16 cellular contexts compared by ENCODE assay signal in the genomic region with DNA sequence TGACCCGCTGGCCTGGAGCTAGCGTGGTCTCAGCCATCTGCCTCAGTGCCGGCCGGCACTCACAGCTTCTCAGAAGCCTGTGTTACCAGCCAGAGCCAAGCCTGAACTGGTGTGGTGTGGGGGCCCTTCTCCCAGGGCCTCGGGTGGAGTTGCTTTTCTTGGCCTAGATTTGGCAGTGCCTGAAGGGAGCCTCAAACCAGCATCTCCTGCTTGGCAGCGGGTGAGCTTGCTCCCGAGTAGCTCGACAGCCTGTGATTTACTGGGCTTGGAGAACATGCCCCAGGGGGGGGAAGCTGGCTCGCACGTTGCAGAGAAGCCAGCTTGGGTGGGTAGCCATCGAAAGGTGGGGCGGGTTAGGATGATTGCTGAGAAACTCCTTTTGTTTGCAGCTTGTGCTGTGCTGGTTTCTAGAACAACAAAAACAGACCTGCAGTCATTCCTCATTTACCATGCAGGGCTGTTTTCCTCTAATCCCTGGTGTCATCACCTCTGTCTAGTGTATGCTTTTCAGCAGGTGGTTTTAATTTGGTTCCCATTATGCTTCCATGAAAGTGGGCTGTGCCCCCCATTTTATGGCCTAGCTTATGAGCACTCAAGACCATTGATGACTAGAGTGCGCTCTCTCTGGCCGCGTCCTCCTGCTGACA. TPM values are rescaled to one million over a fixed set of nuclear protein-coding genes. Genes with fewer than 3 reads are reported as not detected.
DNase-seq lines count a peak whose midpoint lies in the region; ATAC-seq and TF ChIP-seq lines count a peak whose summit lies in the region.
"Had no signal": no experiment of that assay in that cellular context is flagged by ENCODE, and none has a peak within 500 bp of the region (broad histone marks: within the 10 kb centered on the region; RNA-seq: fewer than 3 reads in every experiment).

No MANE protein-coding gene starts in this region.

- no peak for TF ChIP-seq POLR2A in prostate gland (IDR thresholded peaks at IDR 0.05)

- DNase-seq in GM03348 (ENCODE audit: low spot score) (peak; percentile 36), NCI-H510A (lab: John Stamatoyannopoulos, UW) (peak; percentile 77), prostate gland (ENCODE audit: low spot score) (peak; percentile 53), H7 (no peak), AG08396 (ENCODE audit: low spot score) (no peak), COLO829 (ENCODE audit: low spot score) (no peak), chondrocyte (ENCODE audit: low spot score) (no peak)
- DNase-seq: activated CD8-positive, alpha-beta T cell treated with anti-CD3 and anti-CD28 coated beads for 36 hours; ovary; Peyer's patch; stimulated activated CD4-positive, alpha-beta T cell treated with anti-CD3 and anti-CD28 coated beads, Interleukin-1b, Interleukin-23, amount 100 ng/mL, for 48 hours had no signal

- WGBS in prostate gland = 40% methylated on average over 15 of the region's 15 CpGs

- no peaks in the 10 kb centered on the region for H3K9me3 ChIP-seq in prostate gland
- H3K9me3 ChIP-seq: ovary, Peyer's patch had no signal

- intact Hi-C loops in prostate gland (cut with DNase I) = no loop called here

- peak; percentile 77 for ATAC-seq in esophagus mucosa
- ATAC-seq: activated CD8-positive, alpha-beta T cell treated with anti-CD3 and anti-CD28 coated beads for 36 hours had no signal

- no peaks in the 10 kb centered on the region for H3K9me3 Mint-ChIP-seq in chondrocyte (ENCODE audit: low read depth)
- H3K9me3 Mint-ChIP-seq: activated CD8-positive, alpha-beta T cell treated with anti-CD3 and anti-CD28 coated beads for 36 hours had no signal

- no peaks in the 10 kb centered on the region for H3K27me3 Mint-ChIP-seq in chondrocyte (ENCODE audit: low read depth)
- H3K27me3 Mint-ChIP-seq: activated CD8-positive, alpha-beta T cell treated with anti-CD3 and anti-CD28 coated beads for 36 hours; B cell had no signal

- H3K27ac Mint-ChIP-seq in chondrocyte (ENCODE audit: unreplicated experiment) = no peak overlapping the region
- H3K27ac Mint-ChIP-seq: activated CD8-positive, alpha-beta T cell treated with anti-CD3 and anti-CD28 coated beads for 36 hours; B cell had no signal

- no peak overlapping the region for H3K4me3 Mint-ChIP-seq in chondrocyte (ENCODE audit: unreplicated experiment)
- H3K4me3 Mint-ChIP-seq: activated CD8-positive, alpha-beta T cell treated with anti-CD3 and anti-CD28 coated beads for 36 hours; B cell had no signal

- H3K4me1 Mint-ChIP-seq in chondrocyte (ENCODE audit: low read depth) = peaks cover 12% of the 10 kb centered on the region
- H3K4me1 Mint-ChIP-seq: B cell had no signal

- H3K36me3 ChIP-seq in prostate gland (no peaks in the 10 kb centered on the region), H7 (replicated peaks; ENCODE audit: control insufficient read depth, insufficient read depth, low read length) (peaks cover 3% of the 10 kb centered on the region)
- H3K36me3 ChIP-seq: ovary had no signal

- no peaks in the 10 kb centered on the region for H3K27me3 ChIP-seq in prostate gland (replicated peaks; ENCODE audit: insufficient read depth)
- H3K27me3 ChIP-seq in H7 (ENCODE audit: control insufficient read depth, insufficient read depth, low read length) = no peaks in the 10 kb centered on the region
- H3K27me3 ChIP-seq: ovary, Peyer's patch had no signal

- TF ChIP-seq CTCF in prostate gland (IDR thresholded peaks at IDR 0.05) = no peak
- no peak for TF ChIP-seq CTCF in chondrocyte (IDR thresholded peaks at IDR 0.05)

- peak overlapping the region in 1 of 2 donors; percentile 11 for H3K27ac ChIP-seq in prostate gland
- H3K27ac ChIP-seq: HL-60, ovary had no signal

- H3K4me3 ChIP-seq in prostate gland (no peak overlapping the region), H7 (ENCODE audit: insufficient read depth, low read depth, low read length) (no peak overlapping the region)
- H3K4me3 ChIP-seq: ovary, Peyer's patch had no signal

- H3K4me1 ChIP-seq in prostate gland (replicated peaks) = no peaks in the 10 kb centered on the region

- H3K36me3 Mint-ChIP-seq in chondrocyte (ENCODE audit: low read depth) = peaks cover 3% of the 10 kb centered on the region

RNA-seq across cellular contexts. Expression of a gene that starts 42.2 kb away (rescaled TPM):
- total RNA-seq in esophagus mucosa (55.5 TPM), prostate gland (100 to 1,000 TPM in 1 of 2 donors, 10 to 100 TPM in 1; 64.0 to 123 TPM), chondrocyte (53.7 to 62.9 TPM (median 59.8 TPM) in 3 replicates)
- total RNA-seq in H7 (2014; rRNA removed; shearing (Covaris generic)) = 74.1 and 101 TPM in 2 replicates

RNA-seq across cellular contexts. Expression of a gene that starts 45.7 kb away (rescaled TPM):
- total RNA-seq in esophagus mucosa (133 TPM), prostate gland (10 to 100 TPM in 1 of 2 donors, 1 to 10 TPM in 1; 7.0 to 10.3 TPM), chondrocyte (not detected in 3 replicates)
- not detected in 2 replicates for total RNA-seq in H7 (2014; rRNA removed; shearing (Covaris generic))
- total RNA-seq: activated CD8-positive, alpha-beta T cell treated with anti-CD3 and anti-CD28 coated beads for 36 hours; B cell; Daoy; LHCN-M2; ovary; Peyer's patch had no signal

RNA-seq across cellular contexts. Expression of a gene that starts 58.7 kb away (rescaled TPM):
- total RNA-seq in esophagus mucosa (3.2 TPM), prostate gland (10 to 100 TPM; 16.9 to 32.2 TPM), chondrocyte (16.2 to 20.5 TPM (median 19.0 TPM) in 3 replicates)
- total RNA-seq in H7 (2014; rRNA removed; shearing (Covaris generic)) = 3.3 and 3.8 TPM in 2 replicates
- total RNA-seq: Daoy had no signal

Comparison
In these comparisons a context has a peak if more than half of its experiments do, and no peak if none do; other contexts are left out.
1. DNase-seq: peak in GM03348 (single experiment), NCI-H510A (single experiment) and prostate gland (single experiment); none in H7 (single experiment), AG08396 (single experiment), COLO829 (single experiment) and chondrocyte (single experiment).
2. RNA of a gene that starts 45.7 kb away (total RNA-seq): 133 TPM in esophagus mucosa (single experiment); 7.0 to 10.3 TPM in prostate gland, not detected in chondrocyte and not detected in H7; every median in the first group is over 10 times any median in the second.